1 cellular context compared by ENCODE assay signal in the genomic region with DNA sequence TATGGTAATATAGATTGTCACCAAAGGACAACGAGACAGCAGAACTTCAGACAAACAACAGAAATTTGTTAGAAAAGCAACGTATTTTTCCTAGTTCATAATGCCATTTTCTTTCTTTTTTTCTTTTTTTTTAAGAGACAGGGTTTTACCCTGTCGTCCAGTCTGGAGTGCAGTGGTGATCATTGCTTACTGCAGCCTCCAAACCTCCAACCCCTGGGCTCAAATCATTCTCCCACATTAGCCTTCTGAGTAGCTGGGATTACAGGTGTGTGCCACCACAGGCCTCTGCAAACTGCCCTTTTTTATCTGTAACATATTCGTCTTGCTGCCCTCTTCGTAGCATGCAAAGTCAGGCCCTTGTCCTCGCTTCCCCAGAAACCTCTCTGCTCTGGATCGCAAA.
TF ChIP-seq lines count a peak whose summit lies in the region.

No MANE protein-coding gene starts in this region.

TF ChIP-seq in HepG2, 621 proteins besides CTCF, POLR2A, EP300 and RAD21:
- TF ChIP-seq RARG (CRISPR knock-in tag; IDR thresholded peaks at IDR 0.05; ENCODE audit: low read depth) (no peak), FOXA1 (IDR thresholded peaks at IDR 0.05) (no peak), FOXA1 (CRISPR knock-in tag; IDR thresholded peaks at IDR 0.05) (no peak), MED13 (CRISPR knock-in tag; IDR thresholded peaks at IDR 0.05) (no peak), NRL (CRISPR knock-in tag; IDR thresholded peaks at IDR 0.05; ENCODE audit: borderline replicate concordance) (no peak), ZNF235 (CRISPR knock-in tag; IDR thresholded peaks at IDR 0.05; ENCODE audit: borderline replicate concordance) (no peak), RBFOX2 (IDR thresholded peaks at IDR 0.05; ENCODE audit: low read depth, low read length) (no peak), ZNF891 (CRISPR knock-in tag; IDR thresholded peaks at IDR 0.05) (no peak), KLF15 (CRISPR knock-in tag; IDR thresholded peaks at IDR 0.05; ENCODE audit: borderline replicate concordance) (no peak), GABPB1 (CRISPR knock-in tag; IDR thresholded peaks at IDR 0.05) (no peak), KAT8 (CRISPR knock-in tag; IDR thresholded peaks at IDR 0.05) (no peak), NR2C2 (CRISPR knock-in tag; IDR thresholded peaks at IDR 0.05; ENCODE audit: borderline replicate concordance) (no peak), TCF7 (IDR thresholded peaks at IDR 0.05; ENCODE audit: low read depth) (no peak)
- TF ChIP-seq, protein P1, sequence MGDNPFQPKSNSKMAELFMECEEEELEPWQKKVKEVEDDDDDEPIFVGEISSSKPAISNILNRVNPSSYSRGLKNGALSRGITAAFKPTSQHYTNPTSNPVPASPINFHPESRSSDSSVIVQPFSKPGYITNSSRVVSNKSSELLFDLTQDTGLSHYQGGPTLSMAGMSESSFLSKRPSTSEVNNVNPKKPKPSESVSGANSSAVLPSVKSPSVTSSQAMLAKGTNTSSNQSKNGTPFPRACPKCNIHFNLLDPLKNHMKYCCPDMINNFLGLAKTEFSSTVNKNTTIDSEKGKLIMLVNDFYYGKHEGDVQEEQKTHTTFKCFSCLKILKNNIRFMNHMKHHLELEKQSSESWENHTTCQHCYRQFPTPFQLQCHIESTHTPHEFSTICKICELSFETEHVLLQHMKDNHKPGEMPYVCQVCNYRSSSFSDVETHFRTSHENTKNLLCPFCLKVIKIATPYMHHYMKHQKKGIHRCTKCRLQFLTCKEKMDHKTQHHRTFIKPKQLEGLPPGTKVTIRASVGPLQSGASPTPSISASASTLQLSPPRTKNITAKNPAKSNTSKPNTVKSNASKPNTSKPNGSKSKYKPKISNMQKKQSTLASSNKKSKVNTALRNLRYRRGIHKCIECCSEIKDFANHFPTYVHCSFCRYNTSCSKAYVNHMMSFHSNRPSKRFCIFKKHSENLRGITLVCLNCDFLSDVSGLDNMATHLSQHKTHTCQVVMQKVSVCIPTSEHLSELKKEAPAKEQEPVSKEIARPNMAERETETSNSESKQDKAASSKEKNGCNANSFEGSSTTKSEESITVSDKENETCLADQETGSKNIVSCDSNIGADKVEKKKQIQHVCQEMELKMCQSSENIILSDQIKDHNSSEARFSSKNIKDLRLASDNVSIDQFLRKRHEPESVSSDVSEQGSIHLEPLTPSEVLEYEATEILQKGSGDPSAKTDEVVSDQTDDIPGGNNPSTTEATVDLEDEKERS (CRISPR knock-in tag; IDR thresholded peaks at IDR 0.05), result no peak
TF ChIP-seq in HepG2: peak in this region for 0.
